ENCODE assay signal across 9 cellular contexts in the genomic region with DNA sequence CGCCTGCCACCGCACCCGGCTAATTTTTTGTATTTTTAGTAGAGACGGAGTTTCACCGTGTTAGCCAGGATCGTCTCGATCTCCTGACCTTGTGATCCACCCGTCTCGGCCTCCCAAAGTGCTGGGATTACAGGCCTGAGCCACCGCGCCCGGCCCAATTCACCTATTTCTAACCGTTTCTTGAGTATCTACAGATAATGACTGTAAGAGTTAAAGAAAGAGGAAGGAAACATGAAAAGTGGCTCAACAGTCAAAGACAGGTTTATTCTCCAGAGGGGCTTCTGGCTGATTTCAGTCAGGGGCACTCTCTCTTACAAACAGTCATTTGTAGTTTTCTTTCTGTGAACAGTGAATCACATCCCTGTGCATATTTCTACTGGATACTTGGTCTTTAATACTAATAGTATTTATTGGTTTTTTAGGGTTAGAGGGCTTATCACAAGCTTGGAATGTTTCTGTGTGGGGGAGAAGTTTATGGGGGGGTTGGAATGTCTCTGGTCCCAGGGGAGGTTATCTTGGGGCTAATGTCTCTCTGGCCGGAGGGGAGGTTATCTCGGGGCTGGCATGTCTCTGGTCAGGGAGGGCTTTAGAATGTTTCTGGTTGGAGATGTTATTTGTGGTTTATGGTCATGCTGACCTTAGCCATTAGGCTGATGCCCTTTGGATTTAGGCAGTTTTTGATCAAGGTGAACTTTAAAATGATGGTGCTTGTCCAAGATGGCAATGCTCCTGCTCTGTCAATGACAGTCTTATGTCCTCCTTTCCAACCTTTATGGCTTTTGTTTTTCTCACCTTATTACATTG. TPM values are rescaled to one million over a fixed set of nuclear protein-coding genes. Genes with fewer than 3 reads are reported as not detected.
DNase-seq lines count a peak whose midpoint lies in the region; ATAC-seq and TF ChIP-seq lines count a peak whose summit lies in the region.
"Not testable (repeated sequence)": the region's sequence is repeated elsewhere in the genome, so short reads cannot be mapped to it uniquely, and the experiment has no call there.
"Had no signal": no experiment of that assay in that cellular context is flagged by ENCODE, and none has a peak within 500 bp of the region (broad histone marks: within the 10 kb centered on the region; RNA-seq: fewer than 3 reads in every experiment).

No MANE protein-coding gene starts in this region.

- H4K20me1 ChIP-seq in HCT116 (ENCODE audit: insufficient read depth); PC-3 (ENCODE audit: low read length): not testable (repeated sequence)

- not testable (repeated sequence) for H2AFZ ChIP-seq in HCT116 (ENCODE audit: low read depth, low read length, poor library complexity, severe bottlenecking)
- H2AFZ ChIP-seq in PC-3 (ENCODE audit: low read length): 0 out of 2 replicates have a peak overlapping the region, but pooled peaks have one; percentile 38

- H3K36me3 Mint-ChIP-seq in activated B cell treated with CpG ODN at 0.5 μM for 24 hours (ENCODE audit: low read depth): not testable (repeated sequence)

- not testable (repeated sequence) for H3K9me2 ChIP-seq in HCT116 (ENCODE audit: insufficient read depth); PC-3 (replicated peaks; ENCODE audit: low read length)

- intact Hi-C loops in HCT116 (cut with micrococcal nuclease); activated B cell treated with CpG ODN at 0.5 μM for 24 hours (cut with micrococcal nuclease); breast epithelium (cut with DNase I; ENCODE audit: low total_unique reads): not testable (repeated sequence)
- intact Hi-C loops in PC-3 (cut with micrococcal nuclease): loop anchor here (5.0 kb wide), 1 partner anchor 41 kb away; the partner anchor contains the start of gene GGT5

- peaks cover 26% of the 10 kb centered on the region for H3K4me1 Mint-ChIP-seq in activated B cell treated with CpG ODN at 0.5 μM for 24 hours

- RAD21 ChIA-PET in HCT116 (lab: Charles Lee; ENCODE audit: low non-redundant PET in 1 of 2, low total read pairs in 2 of 2, uncharacterized antibody in 2 of 2, unreplicated experiment in 2 of 2): interaction anchor here (0.6 to 1.6 kb wide), 2 partner anchors 17 to 25 kb away, joined by 4 to 5 read pairs; no protein-coding TSS in a partner anchor

- H3K79me2 ChIP-seq in HCT116 (ENCODE audit: insufficient read depth, low read length); PC-3 (ENCODE audit: low read length): not testable (repeated sequence)

- peak overlapping the region; percentile 94 for H3K27ac ChIP-seq in 22Rv1
- H3K27ac ChIP-seq in HCT116 (ENCODE audit: low read depth, low read length): peak overlapping the region; percentile 100
- peak overlapping the region; percentile 98 for H3K27ac ChIP-seq in PC-3 (ENCODE audit: low read length)
- H3K27ac ChIP-seq in breast epithelium: peak overlapping the region; percentile 81 to 93
- H3K27ac ChIP-seq in mesodermal cell (ENCODE audit: low read depth, low read length, severe bottlenecking): peak overlapping the region; percentile 93

- ATAC-seq in HCT116 (peak; percentile 5; the same call in 1 of the 2 replicates), activated B cell treated with CpG ODN at 0.5 μM for 24 hours (ENCODE audit: low read depth) (peak; percentile 34)
- not testable (repeated sequence) for ATAC-seq in PC-3

- DNase-seq in HCT116 (ENCODE audit: low read depth, low spot score); activated B cell treated with CpG ODN at 0.5 μM for 24 hours; breast epithelium (ENCODE audit: low spot score in 2 of 2): not testable (repeated sequence)
- DNase-seq in PC-3 (peak; percentile 38), foreskin fibroblast (peak; percentile 45 to 53)

- not testable (repeated sequence) for H3K27me3 ChIP-seq in HCT116 (ENCODE audit: insufficient read depth, low read length); PC-3 (ENCODE audit: low read length); breast epithelium; skeletal muscle satellite cell (ENCODE audit: control insufficient read depth, insufficient read depth, low read length)

- not testable (repeated sequence) for H3F3A ChIP-seq in PC-3 (ENCODE audit: low read length, unreplicated experiment)

- peak overlapping the region; percentile 25 for H3K4me3 Mint-ChIP-seq in activated B cell treated with CpG ODN at 0.5 μM for 24 hours

- TF ChIP-seq POLR2A in HCT116 (IDR thresholded peaks at IDR 0.05; ENCODE audit: borderline replicate concordance, extremely low read depth, insufficient read depth, insufficient read length); breast epithelium (IDR thresholded peaks at IDR 0.05): not testable (repeated sequence)

- peak overlapping the region; percentile 17 to 26 for H3K4me3 ChIP-seq in HCT116 (replicated peaks in 1 of 2; ENCODE audit: low read depth in 1 of 2, low read length in 2 of 2)
- H3K4me3 ChIP-seq in PC-3 (ENCODE audit: low read length): 0 out of 2 replicates have a peak overlapping the region, but pooled peaks have one; percentile 41
- not testable (repeated sequence) for H3K4me3 ChIP-seq in breast epithelium; foreskin fibroblast (ENCODE audit: low read depth in 1 of 2, low read length in 2 of 2); mesodermal cell (ENCODE audit: extremely low read depth, insufficient read depth, low read length, poor library complexity, severe bottlenecking); skeletal muscle satellite cell (ENCODE audit: low read length)

- 80 to 89% methylated on average over 5 to 11 of the region's 15 CpGs for WGBS in mesodermal cell (ENCODE audit: insufficient coverage in 2 of 2), 2 experiments

- H3K9me3 ChIP-seq in HCT116 (ENCODE audit: control insufficient read depth in 1 of 2, insufficient read depth in 1 of 2, low read depth in 1 of 2, low read length in 2 of 2); PC-3 (ENCODE audit: low read length); breast epithelium; skeletal muscle satellite cell (replicated peaks; ENCODE audit: low read length): not testable (repeated sequence)
- peaks cover 26% of the 10 kb centered on the region for H3K9me3 ChIP-seq in mesodermal cell (ENCODE audit: control insufficient read depth, low read length)

- peak overlapping the region; percentile 71 for H3K4me2 ChIP-seq in HCT116 (ENCODE audit: low read length)
- H3K4me2 ChIP-seq in PC-3 (ENCODE audit: low read length): peak overlapping the region; percentile 74
- H3K4me2 ChIP-seq in skeletal muscle satellite cell (ENCODE audit: low read length): peak overlapping the region; percentile 66

- POLR2A ChIA-PET in HCT116 (lab: Charles Lee): interaction anchor here (0.6 to 2.8 kb wide), 4 partner anchors 8 to 15 kb away, joined by 3 to 8 read pairs (median 4); no protein-coding TSS in a partner anchor
- POLR2A ChIA-PET in PC-3 (lab: Charles Lee; ENCODE audit: unreplicated experiment); activated B cell treated with CpG ODN at 0.5 μM for 24 hours (lab: Charles Lee): not testable (repeated sequence)

- not testable (repeated sequence) for TF ChIP-seq RAD21 in HCT116 (IDR thresholded peaks at IDR 0.05; ENCODE audit: low read depth)

- H3K27ac Mint-ChIP-seq in activated B cell treated with CpG ODN at 0.5 μM for 24 hours: peak overlapping the region; percentile 11

- not testable (repeated sequence) for H3K27me3 Mint-ChIP-seq in activated B cell treated with CpG ODN at 0.5 μM for 24 hours

- H3K36me3 ChIP-seq in HCT116 (ENCODE audit: control insufficient read depth in 1 of 2, insufficient read depth in 2 of 2, low read length in 2 of 2); PC-3 (ENCODE audit: low read depth, low read length); breast epithelium; mesodermal cell (ENCODE audit: control insufficient read depth, insufficient read depth, low read length); skeletal muscle satellite cell (ENCODE audit: insufficient read depth, low read length): not testable (repeated sequence)

- TF ChIP-seq CTCF in 22Rv1 (IDR thresholded peaks at IDR 0.05); HCT116 (IDR thresholded peaks at IDR 0.05 in 2 of 3, conservative IDR thresholded peaks at IDR 0.05 in 1 of 3; ENCODE audit: borderline replicate concordance in 1 of 3, insufficient read depth in 1 of 3, low read depth in 2 of 3, low read length in 2 of 3); PC-3 (conservative IDR thresholded peaks at IDR 0.05; ENCODE audit: low read depth, low read length); activated B cell treated with CpG ODN at 0.5 μM for 24 hours (IDR thresholded peaks at IDR 0.05); breast epithelium (IDR thresholded peaks at IDR 0.05); foreskin fibroblast (IDR thresholded peaks at IDR 0.05; ENCODE audit: low read depth, low read length): not testable (repeated sequence)

- H3K4me1 ChIP-seq in HCT116 (ENCODE audit: control insufficient read depth in 1 of 2, insufficient read depth in 2 of 2, low read length in 2 of 2) (peaks cover 85 to 93% of the 10 kb centered on the region in 2 experiments), PC-3 (ENCODE audit: insufficient read depth, low read length) (peaks cover 66% of the 10 kb centered on the region), mesodermal cell (ENCODE audit: control insufficient read depth, insufficient read depth, low read length, poor library complexity, severe bottlenecking) (peaks cover 36% of the 10 kb centered on the region), skeletal muscle satellite cell (ENCODE audit: control insufficient read depth, insufficient read depth, low read length) (peaks cover 61% of the 10 kb centered on the region)
- not testable (repeated sequence) for H3K4me1 ChIP-seq in breast epithelium

- BruUV-seq in HCT116 (replicated peaks; lab: Mats Ljungman, UMichigan): TSS peak; percentile 45
- not testable (repeated sequence) for BruUV-seq in PC-3 (replicated peaks; lab: Mats Ljungman, UMichigan)

- CTCF ChIA-PET in HCT116 (lab: Charles Lee): interaction anchor here (0.9 to 1.8 kb wide), 7 partner anchors 11 to 41 kb away, joined by 3 to 13 read pairs (median 4); no protein-coding TSS in a partner anchor
- CTCF ChIA-PET in PC-3 (lab: Charles Lee); activated B cell treated with CpG ODN at 0.5 μM for 24 hours (lab: Charles Lee): not testable (repeated sequence)

- H3K9ac ChIP-seq in HCT116 (ENCODE audit: low read length): peak overlapping the region; percentile 65
- peak overlapping the region; percentile 81 for H3K9ac ChIP-seq in PC-3 (ENCODE audit: low read length)
- H3K9ac ChIP-seq in skeletal muscle satellite cell (ENCODE audit: low read depth, low read length): peak overlapping the region; percentile 88

- H3K9me3 Mint-ChIP-seq in activated B cell treated with CpG ODN at 0.5 μM for 24 hours: not testable (repeated sequence)

RNA-seq across cellular contexts. Expression of gene SUSD2, which starts 25.4 kb away (rescaled TPM):
- total RNA-seq in HCT116 (2021; ENCODE audit: unreplicated experiment) (6.6 TPM), PC-3 (2014; rRNA removed) (1.3 and 1.6 TPM in 2 replicates), activated B cell treated with CpG ODN at 0.5 μM for 24 hours (0.39 and 0.93 TPM in 2 replicates), breast epithelium (1 to 10 TPM in 2 of 3 donors, under 1 TPM in 1; 0.80 to 7.9 (median 5.6) TPM)
- polyA plus RNA-seq in HCT116 (2012): 9.6 and 10.3 TPM in 2 replicates
- 2.1 TPM for polyA plus RNA-seq in mesodermal cell (2013, experiment 1 of 2)
- 1.9 TPM for polyA plus RNA-seq in mesodermal cell (2013, experiment 2 of 2)
- total RNA-seq in skeletal muscle satellite cell (2012; rRNA removed): 3.3 and 64.2 TPM in 2 replicates

RNA-seq across cellular contexts. Expression of gene GGT5, which starts 38.2 kb away (rescaled TPM):
- total RNA-seq in HCT116 (2021; ENCODE audit: unreplicated experiment) (0.57 TPM), PC-3 (2014; rRNA removed) (0.04 and 0.12 TPM in 2 replicates), activated B cell treated with CpG ODN at 0.5 μM for 24 hours (not detected in 2 replicates), breast epithelium (100 to 1,000 TPM in 1 of 3 donors, 10 to 100 TPM in 2; 27.1 to 114 (median 61.0) TPM)
- 0.14 and 0.42 TPM in 2 replicates for polyA plus RNA-seq in HCT116 (2012)
- 8.8 TPM for polyA plus RNA-seq in mesodermal cell (2013, experiment 1 of 2)
- 7.4 TPM for polyA plus RNA-seq in mesodermal cell (2013, experiment 2 of 2)
- 21.5 and 30.1 TPM in 2 replicates for total RNA-seq in skeletal muscle satellite cell (2012; rRNA removed)
- total RNA-seq: H4 had no signal

Comparison
In these comparisons a context has a peak if more than half of its experiments do, and no peak if none do; other contexts are left out.
1. RNA of gene GGT5, which starts 38.2 kb away (total RNA-seq): 27.1 to 114 TPM in breast epithelium; 0.57 TPM in HCT116 (single experiment), not detected in activated B cell treated with CpG ODN at 0.5 μM for 24 hours and 0.04 to 0.12 TPM in PC-3; every median in the first group is over 10 times any median in the second.
2. Peak in every context shown above with its lines, with median percentiles within 50 percentile points of each other: H3K27ac ChIP-seq, H3K4me2 ChIP-seq and H3K9ac ChIP-seq.